ENCODE assay signal across 8 cellular contexts in genomic region chr2:69741281-69742169, GRCh38. TPM values are rescaled to one million over a fixed set of nuclear protein-coding genes. Genes with fewer than 3 reads are reported as not detected.
DNase-seq lines count a peak whose midpoint lies in the region; ATAC-seq and TF ChIP-seq lines count a peak whose summit lies in the region.

ANXA4 (plus strand) TSS chr2:69742134; CDS start chr2:69781566, 39,432 bp downstream.

- H3K27ac ChIP-seq in right atrium auricular region, result peak within 1 kb of the TSS; percentile 95 to 97

- H3K27me3 ChIP-seq in right atrium auricular region, result no peaks in the 10 kb centered on the region

- no peaks in the 10 kb centered on the region for H3K9me3 ChIP-seq in ES-I3 (ENCODE audit: control insufficient read depth, insufficient read depth, low read length)
- no peaks in the 10 kb centered on the region for H3K9me3 ChIP-seq in right atrium auricular region

- peak within 1 kb of the TSS; percentile 90 for H3K9ac ChIP-seq in ES-I3 (ENCODE audit: low read depth, low read length)

- H3K4me1 ChIP-seq in ES-I3 (ENCODE audit: insufficient read depth, low read length) (no peaks in the 10 kb centered on the region; the same call in 1 of the 2 replicates), right atrium auricular region (peaks cover 0 to 21% of the 10 kb centered on the region in 2 donors)

- in situ Hi-C loops in KBM-7 (cut with MboI; ENCODE audit: low pct_unique_long_range_greater_than_20kb, low sequenced_read_pairs), result no loop called here

- H3K36me3 ChIP-seq in ES-I3 (ENCODE audit: insufficient read depth, low read length), result 0 out of 2 replicates have a peak, but pooled peaks cover 1% of the 10 kb centered on the region
- H3K36me3 ChIP-seq in right atrium auricular region, result no peaks in the 10 kb centered on the region

- peak within 1 kb of the TSS; percentile 84 to 96 for H3K4me3 ChIP-seq in right atrium auricular region

- no peak for TF ChIP-seq CTCF in right atrium auricular region (IDR thresholded peaks at IDR 0.05)

- peak; percentile 79 for DNase-seq in KBM-7
- DNase-seq in T-helper 1 cell, result peak; percentile 38 to 49 (median 47)
- peak; percentile 78 for DNase-seq in amniotic epithelial cell (ENCODE audit: low read depth)
- peak; percentile 86 for DNase-seq in right atrium auricular region (ENCODE audit: low spot score)
- peak; percentile 75 for DNase-seq in retina
- DNase-seq in midbrain (lab: John Stamatoyannopoulos, UW), result no peak

- peak; percentile 91 for ATAC-seq in GM21723 (IDR thresholded peaks at IDR 0.05; ENCODE audit: unreplicated experiment)

RNA-seq across cellular contexts. Expression of gene ANXA4, which starts in this region (rescaled TPM):
- total RNA-seq in right atrium auricular region, result 10 to 100 TPM; 12.7 to 25.9 TPM
